In genomic region chr4:162282711-162283110, GRCh38 we compare ENCODE assay signal across 16 cellular contexts.
DNase-seq lines count a peak whose midpoint lies in the region; ATAC-seq, FAIRE-seq and TF ChIP-seq lines count a peak whose summit lies in the region.
"Had no signal": no experiment of that assay in that cellular context is flagged by ENCODE, and none has a peak within 500 bp of the region (broad histone marks: within the 10 kb centered on the region; RNA-seq: fewer than 3 reads in every experiment).

No MANE protein-coding gene starts in this region.

- in situ Hi-C loops in SK-MEL-5 (cut with HindIII; ENCODE audit: low pct_unique_long_range_greater_than_20kb, low sequenced_read_pairs): no loop called here

- H2BK120ac ChIP-seq in mesenchymal stem cell (ENCODE audit: low read depth, low read length): no peak overlapping the region

- H3K4me3 ChIP-seq in HCT116 (replicated peaks in 1 of 2; ENCODE audit: low read depth in 1 of 2, low read length in 2 of 2) (no peak overlapping the region), mesenchymal stem cell (ENCODE audit: insufficient read depth in 1 of 2, low read depth in 1 of 2, low read length in 2 of 2) (no peak overlapping the region), small intestine (ENCODE audit: low read depth in 1 of 2, low read length in 2 of 2) (no peak overlapping the region), esophagus muscularis mucosa (no peak overlapping the region)
- H3K4me3 ChIP-seq: A549 had no signal

- DNase-seq in HCT116 (ENCODE audit: low read depth, low spot score) (no peak), SK-MEL-5 (ENCODE audit: low read depth, low spot score) (peak; percentile 38), mesenchymal stem cell (peak; percentile 12), small intestine (no peak), esophagus muscularis mucosa (ENCODE audit: extremely low spot score) (no peak)
- DNase-seq in stimulated activated CD4-positive, alpha-beta T cell treated with anti-CD3 and anti-CD28 coated beads, Interleukin-4, amount 100 ng/mL, for 1 hour: no peak
- no peak for DNase-seq in effector CD8-positive, alpha-beta T cell (lab: John Stamatoyannopoulos, UW)
- DNase-seq: AML-193; Calu3; CD4-positive, alpha-beta memory T cell; DMS79 treated with DMSO at 0.1 percent for 48 hours; GF-D8; GOT3; H7 had no signal

- H2AFZ ChIP-seq in HCT116 (ENCODE audit: low read depth, low read length, poor library complexity, severe bottlenecking): peak overlapping the region; percentile 4
- no peak overlapping the region for H2AFZ ChIP-seq in mesenchymal stem cell (ENCODE audit: low read depth, low read length)

- FAIRE-seq in small intestine (lab: Jason Lieb, UNC): no peak
- FAIRE-seq: A549, HepG2 had no signal

- no peak overlapping the region for H3K23ac ChIP-seq in mesenchymal stem cell (ENCODE audit: low read length in 2 of 2)

- no peak for TF ChIP-seq EP300 in esophagus muscularis mucosa (IDR thresholded peaks at IDR 0.05)

- H3K4me1 ChIP-seq in HCT116 (ENCODE audit: control insufficient read depth in 1 of 2, insufficient read depth in 2 of 2, low read length in 2 of 2): no peaks in the 10 kb centered on the region
- no peaks in the 10 kb centered on the region for H3K4me1 ChIP-seq in mesenchymal stem cell (ENCODE audit: control insufficient read depth, insufficient read depth, low read depth, low read length)
- no peaks in the 10 kb centered on the region for H3K4me1 ChIP-seq in small intestine (ENCODE audit: control insufficient read depth in 2 of 2, insufficient read depth in 1 of 2, low read depth in 1 of 2, low read length in 1 of 2)
- no peaks in the 10 kb centered on the region for H3K4me1 ChIP-seq in esophagus muscularis mucosa
- H3K4me1 ChIP-seq: A549 had no signal

- H3K9ac ChIP-seq in HCT116 (ENCODE audit: low read length): no peak overlapping the region
- H3K9ac ChIP-seq in mesenchymal stem cell (ENCODE audit: low read length): no peak overlapping the region

- no CpG with 5 or more reads among the region's 3 CpGs for WGBS in mesenchymal stem cell
- WGBS in small intestine, 3 donors: 55 to 65% (median 55%) methylated on average over 3 of the region's 3 CpGs
- 64% methylated on average over 3 of the region's 3 CpGs for WGBS in esophagus muscularis mucosa

- POLR2A ChIA-PET in HCT116 (lab: Charles Lee): no interaction called here

- no peak overlapping the region for H2AK5ac ChIP-seq in mesenchymal stem cell (ENCODE audit: low read length, severe bottlenecking)

- H4K8ac ChIP-seq in mesenchymal stem cell (ENCODE audit: low read length): no peak overlapping the region

- ATAC-seq in HCT116: no peak
- ATAC-seq: A549, HepG2 had no signal

- no peak overlapping the region for H2BK12ac ChIP-seq in mesenchymal stem cell (ENCODE audit: low read length in 2 of 2)

- no peak overlapping the region for H3K4ac ChIP-seq in mesenchymal stem cell (ENCODE audit: low read depth in 1 of 2, low read length in 2 of 2)

- H3K79me1 ChIP-seq in mesenchymal stem cell (replicated peaks; ENCODE audit: low read length, poor library complexity, severe bottlenecking): no peaks in the 10 kb centered on the region

- H2BK5ac ChIP-seq in mesenchymal stem cell (ENCODE audit: low read depth, low read length, poor library complexity, severe bottlenecking): no peak overlapping the region

- H3K27me3 ChIP-seq in HCT116 (ENCODE audit: insufficient read depth, low read length): no peaks in the 10 kb centered on the region
- H3K27me3 ChIP-seq in mesenchymal stem cell (ENCODE audit: control insufficient read depth in 1 of 2, insufficient read depth in 1 of 2, low read length in 2 of 2): no peaks in the 10 kb centered on the region
- H3K27me3 ChIP-seq in small intestine (ENCODE audit: control insufficient read depth in 2 of 2, insufficient read depth in 2 of 2, low read length in 2 of 2): no peaks in the 10 kb centered on the region
- H3K27me3 ChIP-seq in esophagus muscularis mucosa: no peaks in the 10 kb centered on the region

- TF ChIP-seq POLR2A in HCT116 (IDR thresholded peaks at IDR 0.05; ENCODE audit: borderline replicate concordance, extremely low read depth, insufficient read depth, insufficient read length): no peak
- no peak for TF ChIP-seq POLR2A in esophagus muscularis mucosa (IDR thresholded peaks at IDR 0.05; ENCODE audit: low read depth)

- no TSS peak for BruUV-seq in HCT116 (replicated peaks; lab: Mats Ljungman, UMichigan)

- no peaks in the 10 kb centered on the region for H3K79me2 ChIP-seq in HCT116 (ENCODE audit: insufficient read depth, low read length)

- no peak overlapping the region for H4K91ac ChIP-seq in mesenchymal stem cell (ENCODE audit: low read length)

- 0 out of 2 replicates have a peak, but pooled peaks cover 6% of the 10 kb centered on the region for H3K9me2 ChIP-seq in HCT116 (ENCODE audit: insufficient read depth)

- H3K9me3 ChIP-seq in HCT116 (ENCODE audit: control insufficient read depth in 1 of 2, insufficient read depth in 1 of 2, low read depth in 1 of 2, low read length in 2 of 2) (no peaks in the 10 kb centered on the region), mesenchymal stem cell (ENCODE audit: control insufficient read depth, low read length) (peaks cover 8% of the 10 kb centered on the region), small intestine (ENCODE audit: control insufficient read depth, low read depth) (no peaks in the 10 kb centered on the region), esophagus muscularis mucosa (no peaks in the 10 kb centered on the region)
- H3K9me3 ChIP-seq: A549 had no signal

- H3K36me3 ChIP-seq in HCT116 (ENCODE audit: control insufficient read depth in 1 of 2, insufficient read depth in 2 of 2, low read length in 2 of 2): no peaks in the 10 kb centered on the region
- H3K36me3 ChIP-seq in mesenchymal stem cell (ENCODE audit: control insufficient read depth in 1 of 2, insufficient read depth in 2 of 2, low read depth in 1 of 2, low read length in 2 of 2): no peaks in the 10 kb centered on the region
- H3K36me3 ChIP-seq in small intestine (ENCODE audit: control insufficient read depth in 2 of 2, insufficient read depth in 2 of 2, low read length in 2 of 2): no peaks in the 10 kb centered on the region
- no peaks in the 10 kb centered on the region for H3K36me3 ChIP-seq in esophagus muscularis mucosa

- H4K20me1 ChIP-seq in HCT116 (ENCODE audit: insufficient read depth): no peaks in the 10 kb centered on the region

- CTCF ChIA-PET in HCT116 (lab: Charles Lee): no interaction called here

- no peak overlapping the region for H2BK15ac ChIP-seq in mesenchymal stem cell (ENCODE audit: low read depth, poor library complexity, severe bottlenecking)

- no peak for TF ChIP-seq CTCF in HCT116 (IDR thresholded peaks at IDR 0.05 in 2 of 3, conservative IDR thresholded peaks at IDR 0.05 in 1 of 3; ENCODE audit: borderline replicate concordance in 1 of 3, insufficient read depth in 1 of 3, low read depth in 2 of 3, low read length in 2 of 3)
- no peak for TF ChIP-seq CTCF in esophagus muscularis mucosa (IDR thresholded peaks at IDR 0.05)

- H3K4me2 ChIP-seq in HCT116 (ENCODE audit: low read length): no peak overlapping the region
- no peak overlapping the region for H3K4me2 ChIP-seq in mesenchymal stem cell (ENCODE audit: low read length, poor library complexity, severe bottlenecking)
- H3K4me2 ChIP-seq: A549 had no signal

- RAD21 ChIA-PET in HCT116 (lab: Charles Lee; ENCODE audit: low non-redundant PET in 1 of 2, low total read pairs in 2 of 2, uncharacterized antibody in 2 of 2, unreplicated experiment in 2 of 2): no interaction called here

- H3K27ac ChIP-seq in HCT116 (ENCODE audit: low read depth, low read length): no peak overlapping the region
- no peak overlapping the region for H3K27ac ChIP-seq in mesenchymal stem cell (ENCODE audit: low read length, poor library complexity, severe bottlenecking)
- no peak overlapping the region for H3K27ac ChIP-seq in small intestine (ENCODE audit: low read depth in 1 of 2, low read length in 1 of 2)
- no peak overlapping the region for H3K27ac ChIP-seq in esophagus muscularis mucosa (replicated peaks in 1 of 4)
- H3K27ac ChIP-seq: A549 had no signal

- no peak overlapping the region for H3K14ac ChIP-seq in mesenchymal stem cell (ENCODE audit: low read length in 2 of 2)

- no peak for TF ChIP-seq RAD21 in HCT116 (IDR thresholded peaks at IDR 0.05; ENCODE audit: low read depth)

- intact Hi-C loops in HCT116 (cut with micrococcal nuclease): no loop called here
- intact Hi-C loops in esophagus muscularis mucosa (cut with DNase I): no loop called here

- H3K18ac ChIP-seq in mesenchymal stem cell (ENCODE audit: low read depth in 1 of 2, low read length in 2 of 2): no peak overlapping the region

TF ChIP-seq in HCT116, 20 proteins besides CTCF, POLR2A, EP300 and RAD21:
- TF ChIP-seq EZH2phosphoT487 (IDR thresholded peaks at IDR 0.05; ENCODE audit: borderline replicate concordance) (no peak), POLR2AphosphoS5 (IDR thresholded peaks at IDR 0.05; ENCODE audit: low read depth, low read length) (no peak), CBX3 (IDR thresholded peaks at IDR 0.05; ENCODE audit: low read depth) (no peak), FOSL1 (IDR thresholded peaks at IDR 0.05; ENCODE audit: low read depth) (no peak), EZH2 (IDR thresholded peaks at IDR 0.05) (no peak), SP1 (IDR thresholded peaks at IDR 0.05; ENCODE audit: low read depth) (no peak), SIN3A (IDR thresholded peaks at IDR 0.05; ENCODE audit: low read depth) (no peak), CEBPB (IDR thresholded peaks at IDR 0.05; ENCODE audit: low read depth) (no peak), ELF1 (IDR thresholded peaks at IDR 0.05; ENCODE audit: borderline replicate concordance, low read depth) (no peak), YY1 (IDR thresholded peaks at IDR 0.05; ENCODE audit: extremely low read depth, insufficient replicate concordance, low read depth, low read length) (no peak), EGR1 (IDR thresholded peaks at IDR 0.05; ENCODE audit: low read depth) (no peak), ZFX (IDR thresholded peaks at IDR 0.05) (no peak)
- TF ChIP-seq, protein P1, sequence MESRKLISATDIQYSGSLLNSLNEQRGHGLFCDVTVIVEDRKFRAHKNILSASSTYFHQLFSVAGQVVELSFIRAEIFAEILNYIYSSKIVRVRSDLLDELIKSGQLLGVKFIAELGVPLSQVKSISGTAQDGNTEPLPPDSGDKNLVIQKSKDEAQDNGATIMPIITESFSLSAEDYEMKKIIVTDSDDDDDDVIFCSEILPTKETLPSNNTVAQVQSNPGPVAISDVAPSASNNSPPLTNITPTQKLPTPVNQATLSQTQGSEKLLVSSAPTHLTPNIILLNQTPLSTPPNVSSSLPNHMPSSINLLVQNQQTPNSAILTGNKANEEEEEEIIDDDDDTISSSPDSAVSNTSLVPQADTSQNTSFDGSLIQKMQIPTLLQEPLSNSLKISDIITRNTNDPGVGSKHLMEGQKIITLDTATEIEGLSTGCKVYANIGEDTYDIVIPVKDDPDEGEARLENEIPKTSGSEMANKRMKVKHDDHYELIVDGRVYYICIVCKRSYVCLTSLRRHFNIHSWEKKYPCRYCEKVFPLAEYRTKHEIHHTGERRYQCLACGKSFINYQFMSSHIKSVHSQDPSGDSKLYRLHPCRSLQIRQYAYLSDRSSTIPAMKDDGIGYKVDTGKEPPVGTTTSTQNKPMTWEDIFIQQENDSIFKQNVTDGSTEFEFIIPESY (IDR thresholded peaks at IDR 0.05; ENCODE audit: extremely low read depth, insufficient replicate concordance, low read length): no peak

Comparison
In these comparisons a context has a peak if more than half of its experiments do, and no peak if none do; other contexts are left out.
1. DNase-seq: peak in SK-MEL-5 (single experiment) and mesenchymal stem cell (single experiment); none in HCT116 (single experiment), stimulated activated CD4-positive, alpha-beta T cell treated with anti-CD3 and anti-CD28 coated beads, Interleukin-4, amount 100 ng/mL, for 1 hour (single experiment), small intestine (single experiment), effector CD8-positive, alpha-beta T cell (single experiment) and esophagus muscularis mucosa (single experiment).